In genomic region chr22:37230673-37231405, GRCh38 we compare ENCODE assay signal across 8 cellular contexts. TPM values are rescaled to one million over a fixed set of nuclear protein-coding genes. Genes with fewer than 3 reads are reported as not detected.
DNase-seq lines count a peak whose midpoint lies in the region; ATAC-seq, FAIRE-seq and TF ChIP-seq lines count a peak whose summit lies in the region.

No MANE protein-coding gene starts in this region.

- H3K4me1 ChIP-seq in Peyer's patch, result peaks cover 0 to 64% (median 38%) of the 10 kb centered on the region in 4 donors
- peaks cover 78% of the 10 kb centered on the region for H3K4me1 ChIP-seq in GM12878 (ENCODE audit: control insufficient read depth, insufficient read depth, low read length)

- no TSS peak for BruUV-seq in GM12878 (replicated peaks; lab: Mats Ljungman, UMichigan)

- no peaks in the 10 kb centered on the region for H3K27me3 ChIP-seq in Peyer's patch
- H3K27me3 ChIP-seq in GM12878 (replicated peaks in 1 of 2; ENCODE audit: control insufficient read depth in 2 of 2, insufficient read depth in 2 of 2, low read length in 1 of 2), result no peaks in the 10 kb centered on the region

- 22% methylated on average over 14 of the region's 14 CpGs for WGBS in GM12878 (ENCODE audit: insufficient coverage, insufficient replicate concordance, low lambda C conversion rate, missing lambda C conversion rate)

- TF ChIP-seq EP300 in GM12878 (IDR thresholded peaks at IDR 0.05; ENCODE audit: borderline replicate concordance in 1 of 2, control insufficient read depth in 1 of 2, low read depth in 2 of 2, low read length in 2 of 2), result no peak

- H3K9ac ChIP-seq in GM12878 (ENCODE audit: control insufficient read depth, insufficient read depth, low read length), result peak overlapping the region; percentile 31

- CTCF ChIA-PET in GM12878 (lab: Yijun Ruan, JAX) (interaction anchor here (0.6 to 5.3 kb wide), 10 partner anchors 9 to 82 kb away, joined by 3 to 84 read pairs (median 14); partner anchors contain the start of gene RAC2), WTC11 (lab: Charles Lee) (interaction anchor here (1.3 to 1.7 kb wide), 2 partner anchors 31 to 37 kb away, joined by 3 to 4 read pairs; no protein-coding TSS in a partner anchor)

- H3K4me3 ChIP-seq in Peyer's patch (no peak overlapping the region), GM12878 (peak overlapping the region; percentile 35), coronary artery (no peak overlapping the region)

- intact Hi-C loops in GM12878 (cut with micrococcal nuclease; ENCODE audit: unreplicated experiment), result loop anchor here (1.0 kb wide), 1 partner anchor 12 kb away; no protein-coding TSS in a partner anchor

- peak overlapping the region; percentile 98 for H3K27ac Mint-ChIP-seq in stimulated activated effector memory CD8-positive, alpha-beta T cell treated with anti-CD3 and anti-CD28 coated beads, Interleukin-12 subunit alpha, Interleukin-12 subunit beta, amount 100 ng/mL, for 72 hours
- no peak overlapping the region for H3K27ac Mint-ChIP-seq in WTC11

- peaks cover 3% of the 10 kb centered on the region; the same call in 1 of the 2 replicates for H4K20me1 ChIP-seq in GM12878 (ENCODE audit: control insufficient read depth, insufficient read depth)

- SMC1A ChIA-PET in GM12878 (lab: Charles Lee; ENCODE audit: uncharacterized antibody, unreplicated experiment), result interaction anchor here (0.6 to 6.5 kb wide), 10 partner anchors 8 to 846 kb away, joined by 3 to 109 read pairs (median 6); partner anchors contain the start of gene RAC2

- H3K36me3 ChIP-seq in Peyer's patch, result no peaks in the 10 kb centered on the region
- peaks cover 38 to 59% of the 10 kb centered on the region in 2 experiments for H3K36me3 ChIP-seq in GM12878 (ENCODE audit: control insufficient read depth in 2 of 2, insufficient read depth in 2 of 2, low read length in 1 of 2)

- TF ChIP-seq RAD21 in GM12878 (IDR thresholded peaks at IDR 0.05; ENCODE audit: insufficient read depth, low read depth, low read length), result no peak

- H3K79me2 ChIP-seq in GM12878 (ENCODE audit: control insufficient read depth, insufficient read depth, low read length), result peaks cover 48% of the 10 kb centered on the region

- TF ChIP-seq CTCF in Peyer's patch (IDR thresholded peaks at IDR 0.05), result no peak
- TF ChIP-seq CTCF in GM12878 (IDR thresholded peaks at IDR 0.05 in 2 of 3, conservative IDR thresholded peaks at IDR 0.05 in 1 of 3; ENCODE audit: control insufficient read depth in 2 of 3, extremely low read depth in 1 of 3, insufficient read depth in 1 of 3, low read depth in 3 of 3, low read length in 3 of 3), result no peak
- no peak for TF ChIP-seq CTCF in coronary artery (IDR thresholded peaks at IDR 0.05)
- no peak for TF ChIP-seq CTCF in WTC11 (IDR thresholded peaks at IDR 0.05)

- no peak overlapping the region for H2AFZ ChIP-seq in GM12878 (ENCODE audit: control insufficient read depth, low read depth, low read length)

- peak; percentile 92 for FAIRE-seq in GM12878 (lab: Jason Lieb, UNC)

- H3K4me2 ChIP-seq in GM12878 (ENCODE audit: control insufficient read depth, insufficient read depth), result peak overlapping the region; percentile 79

- H3K9me3 Mint-ChIP-seq in stimulated activated effector memory CD8-positive, alpha-beta T cell treated with anti-CD3 and anti-CD28 coated beads, Interleukin-12 subunit alpha, Interleukin-12 subunit beta, amount 100 ng/mL, for 72 hours, result no peaks in the 10 kb centered on the region
- no peaks in the 10 kb centered on the region for H3K9me3 Mint-ChIP-seq in WTC11

- no peaks in the 10 kb centered on the region for H3K9me3 ChIP-seq in Peyer's patch
- no peaks in the 10 kb centered on the region for H3K9me3 ChIP-seq in GM12878 (replicated peaks; ENCODE audit: control insufficient read depth, insufficient read depth, low read length)

- in situ Hi-C loops in GM12878 (cut with MboI), result no loop called here

- peaks cover 100% of the 10 kb centered on the region for H3K36me3 Mint-ChIP-seq in stimulated activated effector memory CD8-positive, alpha-beta T cell treated with anti-CD3 and anti-CD28 coated beads, Interleukin-12 subunit alpha, Interleukin-12 subunit beta, amount 100 ng/mL, for 72 hours
- H3K36me3 Mint-ChIP-seq in WTC11, result no peaks in the 10 kb centered on the region

- H3K4me3 Mint-ChIP-seq in stimulated activated effector memory CD8-positive, alpha-beta T cell treated with anti-CD3 and anti-CD28 coated beads, Interleukin-12 subunit alpha, Interleukin-12 subunit beta, amount 100 ng/mL, for 72 hours, result peak overlapping the region; percentile 93
- H3K4me3 Mint-ChIP-seq in WTC11, result no peak overlapping the region

- RAD21 ChIA-PET in GM12878 (lab: Charles Lee; ENCODE audit: unreplicated experiment), result interaction anchor here (1.3 to 4.6 kb wide), 10 partner anchors 8 to 67 kb away, joined by 4 to 99 read pairs (median 12); partner anchors contain the start of gene RAC2

- peaks cover 90% of the 10 kb centered on the region for H3K4me1 Mint-ChIP-seq in stimulated activated effector memory CD8-positive, alpha-beta T cell treated with anti-CD3 and anti-CD28 coated beads, Interleukin-12 subunit alpha, Interleukin-12 subunit beta, amount 100 ng/mL, for 72 hours
- H3K4me1 Mint-ChIP-seq in WTC11, result peaks cover 3% of the 10 kb centered on the region; the same call in 1 of the 2 replicates

- POLR2A ChIA-PET in GM12878 (lab: Charles Lee) (interaction anchor here (0.9 to 5.8 kb wide), 9 partner anchors 11 to 85 kb away, joined by 4 to 140 read pairs (median 6); partner anchors contain the start of gene RAC2), WTC11 (lab: Charles Lee) (no interaction called here)

- peak in 2 of 3 donors; percentile 39 to 65 for DNase-seq in Peyer's patch
- peak; percentile 61 for DNase-seq in GM12878 (ENCODE audit: low read depth, low spot score)
- peak; percentile 62 to 87 for DNase-seq in stimulated activated effector memory CD8-positive, alpha-beta T cell treated with anti-CD3 and anti-CD28 coated beads, Interleukin-12 subunit alpha, Interleukin-12 subunit beta, amount 100 ng/mL, for 72 hours (ENCODE audit: low spot score in 2 of 2)
- DNase-seq in coronary artery (ENCODE audit: low spot score), result no peak
- DNase-seq in WTC11 (ENCODE audit: low spot score), result no peak
- no peak for DNase-seq in AG08395 (ENCODE audit: low spot score)

- peak overlapping the region; percentile 85 to 94 (median 88) for H3K27ac ChIP-seq in Peyer's patch
- peak overlapping the region; percentile 100 for H3K27ac ChIP-seq in GM12878 (ENCODE audit: control insufficient read depth, insufficient read depth)
- no peak overlapping the region for H3K27ac ChIP-seq in coronary artery

- no peaks in the 10 kb centered on the region for H3K27me3 Mint-ChIP-seq in WTC11 (ENCODE audit: low read depth)

- no peak for TF ChIP-seq POLR2A in Peyer's patch (IDR thresholded peaks at IDR 0.05)
- 0 out of 2 replicates have a peak, but pooled peaks have one; percentile 41 for TF ChIP-seq POLR2A in GM12878 (IDR thresholded peaks at IDR 0.05; ENCODE audit: low read depth, low read length)

- peak; percentile 42 for ATAC-seq in GM21381 (IDR thresholded peaks at IDR 0.05; ENCODE audit: unreplicated experiment)
- ATAC-seq in GM12878, result peak; percentile 71
- peak; percentile 68 for ATAC-seq in stimulated activated effector memory CD8-positive, alpha-beta T cell treated with anti-CD3 and anti-CD28 coated beads, Interleukin-12 subunit alpha, Interleukin-12 subunit beta, amount 100 ng/mL, for 72 hours
- no peak for ATAC-seq in HG03039 (IDR thresholded peaks at IDR 0.05; ENCODE audit: unreplicated experiment)
- no peak for ATAC-seq in WTC11

RNA-seq across cellular contexts. Expression of gene RAC2, which starts 13.2 kb away (rescaled TPM):
- total RNA-seq in Peyer's patch (100 to 1,000 TPM in 1 of 4 donors, 10 to 100 TPM in 3; 10.0 to 124 (median 20.6) TPM), GM12878 (2014; rRNA removed) (251 and 282 TPM in 2 replicates), GM12878 (2014; rRNA removed; fragmentation: Illumina TruSeq; extraction: Trizol) (135 and 149 TPM in 2 replicates), GM12878 (2021) (382 and 386 TPM in 2 replicates), WTC11 (2021) (3.6 to 4.9 TPM (median 4.9 TPM) in 3 replicates)
- 143 and 150 TPM in 2 replicates for total RNA-seq in GM12878 (2013; cell fraction: nucleolus; rRNA removed)
- 314 TPM for polyA plus RNA-seq in GM12878 (2011; ENCODE audit: low read depth)
- polyA plus RNA-seq in GM12878 (2011; rRNA removed) (84.4 and 296 TPM in 2 replicates), GM12878 (2014; fragmentation: Illumina TruSeq; extraction: Trizol) (166 and 339 TPM in 2 replicates), GM12878 (2014; fragmentation: Nextera tagmentation; extraction: Ambion mirVana) (100 to 1,000 TPM; 102 to 108 TPM), GM12878 (2014; rRNA removed) (313 and 369 TPM in 2 replicates), GM12878 (2016; fragmentation: Nextera tagmentation; extraction: Ambion mirVana) (100 to 1,000 TPM; 320 to 330 TPM)
- polyA plus RNA-seq in GM12878 (2011; cell fraction: cytosol; rRNA removed), result 317 and 416 TPM in 2 replicates
- 561 and 566 TPM in 2 replicates for polyA plus RNA-seq in GM12878 (2011; cell fraction: nucleus; rRNA removed)
- 512 and 607 TPM in 2 replicates for polyA plus RNA-seq in GM12878 (2012)
- polyA minus RNA-seq in GM12878 (2011; rRNA and poly(A)+ RNA removed), result 200 and 233 TPM in 2 replicates
- 155 and 158 TPM in 2 replicates for polyA minus RNA-seq in GM12878 (2011; cell fraction: cytosol; rRNA and poly(A)+ RNA removed)
- polyA minus RNA-seq in GM12878 (2011; cell fraction: nucleus; rRNA and poly(A)+ RNA removed), result 185 and 303 TPM in 2 replicates

RNA-seq across cellular contexts. Expression of gene SSTR3, which starts 18.6 kb away (rescaled TPM):
- not detected for total RNA-seq in Peyer's patch
- total RNA-seq in GM12878 (2013; cell fraction: nucleolus; rRNA removed), result 12.3 and 12.5 TPM in 2 replicates
- total RNA-seq in GM12878 (2014; rRNA removed), result 3.6 and 4.5 TPM in 2 replicates
- 2.5 and 2.8 TPM in 2 replicates for total RNA-seq in GM12878 (2014; rRNA removed; fragmentation: Illumina TruSeq; extraction: Trizol)
- total RNA-seq in GM12878 (2021), result 4.5 TPM in 2 replicates
- polyA plus RNA-seq in GM12878 (2011; ENCODE audit: low read depth), result 2.6 TPM
- 3.6 and 4.3 TPM in 2 replicates for polyA plus RNA-seq in GM12878 (2011; rRNA removed)
- polyA plus RNA-seq in GM12878 (2011; cell fraction: cytosol; rRNA removed), result 4.7 and 5.3 TPM in 2 replicates
- polyA plus RNA-seq in GM12878 (2011; cell fraction: nucleus; rRNA removed), result 10.9 and 11.1 TPM in 2 replicates
- polyA plus RNA-seq in GM12878 (2012), result 5.5 and 6.9 TPM in 2 replicates
- polyA plus RNA-seq in GM12878 (2014; fragmentation: Illumina TruSeq; extraction: Trizol), result 1.6 and 2.3 TPM in 2 replicates
- under 1 TPM; 0.03 to 0.46 TPM for polyA plus RNA-seq in GM12878 (2014; fragmentation: Nextera tagmentation; extraction: Ambion mirVana)
- polyA plus RNA-seq in GM12878 (2014; rRNA removed), result 4.0 and 4.3 TPM in 2 replicates
- 1 to 10 TPM in 1 of 2 experiments, under 1 TPM in 1; 0.74 to 1.2 TPM for polyA plus RNA-seq in GM12878 (2016; fragmentation: Nextera tagmentation; extraction: Ambion mirVana)
- 6.1 and 11.3 TPM in 2 replicates for polyA minus RNA-seq in GM12878 (2011; rRNA and poly(A)+ RNA removed)
- 2.7 and 3.5 TPM in 2 replicates for polyA minus RNA-seq in GM12878 (2011; cell fraction: cytosol; rRNA and poly(A)+ RNA removed)
- polyA minus RNA-seq in GM12878 (2011; cell fraction: nucleus; rRNA and poly(A)+ RNA removed), result 3.1 and 4.2 TPM in 2 replicates
- total RNA-seq in WTC11 (2021), result 0.21 to 0.25 TPM (median 0.22 TPM) in 3 replicates

RNA-seq across cellular contexts. Expression of gene C1QTNF6, which starts 42.8 kb away (rescaled TPM):
- 1 to 10 TPM; 3.9 to 9.4 (median 5.9) TPM for total RNA-seq in Peyer's patch
- total RNA-seq in GM12878 (2013; cell fraction: nucleolus; rRNA removed), result 23.7 and 26.2 TPM in 2 replicates
- total RNA-seq in GM12878 (2014; rRNA removed), result 1.1 and 1.3 TPM in 2 replicates
- total RNA-seq in GM12878 (2014; rRNA removed; fragmentation: Illumina TruSeq; extraction: Trizol), result 1.6 and 1.7 TPM in 2 replicates
- 2.1 and 2.4 TPM in 2 replicates for total RNA-seq in GM12878 (2021)
- polyA plus RNA-seq in GM12878 (2011; ENCODE audit: low read depth), result 2.3 TPM
- polyA plus RNA-seq in GM12878 (2011; rRNA removed), result 3.9 and 4.1 TPM in 2 replicates
- 4.7 and 5.2 TPM in 2 replicates for polyA plus RNA-seq in GM12878 (2011; cell fraction: cytosol; rRNA removed)
- polyA plus RNA-seq in GM12878 (2011; cell fraction: nucleus; rRNA removed), result 23.6 and 35.1 TPM in 2 replicates
- polyA plus RNA-seq in GM12878 (2012), result 3.4 and 3.7 TPM in 2 replicates
- 1.1 and 1.5 TPM in 2 replicates for polyA plus RNA-seq in GM12878 (2014; fragmentation: Illumina TruSeq; extraction: Trizol)
- under 1 TPM; 0.16 to 0.18 TPM for polyA plus RNA-seq in GM12878 (2014; fragmentation: Nextera tagmentation; extraction: Ambion mirVana)
- polyA plus RNA-seq in GM12878 (2014; rRNA removed), result 2.5 and 2.7 TPM in 2 replicates
- polyA plus RNA-seq in GM12878 (2016; fragmentation: Nextera tagmentation; extraction: Ambion mirVana), result 1 to 10 TPM in 1 of 2 experiments, under 1 TPM in 1; 0.99 to 1.1 TPM
- polyA minus RNA-seq in GM12878 (2011; rRNA and poly(A)+ RNA removed), result 5.9 and 8.9 TPM in 2 replicates
- polyA minus RNA-seq in GM12878 (2011; cell fraction: cytosol; rRNA and poly(A)+ RNA removed), result 2.8 and 4.1 TPM in 2 replicates
- polyA minus RNA-seq in GM12878 (2011; cell fraction: nucleus; rRNA and poly(A)+ RNA removed), result 14.0 and 16.0 TPM in 2 replicates
- 5.7 to 6.4 TPM (median 5.9 TPM) in 3 replicates for total RNA-seq in WTC11 (2021)

RNA-seq across cellular contexts. Expression of gene CYTH4, which starts 51.5 kb away (rescaled TPM):
- 10 to 100 TPM; 13.5 to 75.9 (median 22.5) TPM for total RNA-seq in Peyer's patch
- 94.2 and 114 TPM in 2 replicates for total RNA-seq in GM12878 (2013; cell fraction: nucleolus; rRNA removed)
- total RNA-seq in GM12878 (2014; rRNA removed), result 23.2 TPM in 2 replicates
- 17.2 and 18.3 TPM in 2 replicates for total RNA-seq in GM12878 (2014; rRNA removed; fragmentation: Illumina TruSeq; extraction: Trizol)
- 25.8 and 26.0 TPM in 2 replicates for total RNA-seq in GM12878 (2021)
- polyA plus RNA-seq in GM12878 (2011; ENCODE audit: low read depth), result 7.0 TPM
- 19.4 and 24.1 TPM in 2 replicates for polyA plus RNA-seq in GM12878 (2011; rRNA removed)
- polyA plus RNA-seq in GM12878 (2011; cell fraction: cytosol; rRNA removed), result 22.7 and 30.1 TPM in 2 replicates
- 148 and 167 TPM in 2 replicates for polyA plus RNA-seq in GM12878 (2011; cell fraction: nucleus; rRNA removed)
- 15.7 and 21.2 TPM in 2 replicates for polyA plus RNA-seq in GM12878 (2012)
- polyA plus RNA-seq in GM12878 (2014; fragmentation: Illumina TruSeq; extraction: Trizol), result 9.1 and 16.6 TPM in 2 replicates
- polyA plus RNA-seq in GM12878 (2014; fragmentation: Nextera tagmentation; extraction: Ambion mirVana), result 1 to 10 TPM; 1.5 to 1.8 TPM
- 23.6 and 27.3 TPM in 2 replicates for polyA plus RNA-seq in GM12878 (2014; rRNA removed)
- polyA plus RNA-seq in GM12878 (2016; fragmentation: Nextera tagmentation; extraction: Ambion mirVana), result 10 to 100 TPM; 12.4 TPM
- polyA minus RNA-seq in GM12878 (2011; rRNA and poly(A)+ RNA removed), result 14.9 and 23.6 TPM in 2 replicates
- polyA minus RNA-seq in GM12878 (2011; cell fraction: cytosol; rRNA and poly(A)+ RNA removed), result 5.5 and 6.7 TPM in 2 replicates
- 23.1 and 31.4 TPM in 2 replicates for polyA minus RNA-seq in GM12878 (2011; cell fraction: nucleus; rRNA and poly(A)+ RNA removed)
- total RNA-seq in WTC11 (2021), result 0.11 to 0.16 TPM (median 0.15 TPM) in 3 replicates

Comparison
In these comparisons a context has a peak if more than half of its experiments do, and no peak if none do; other contexts are left out.
1. ATAC-seq: peak in GM21381 (single experiment), GM12878 (single experiment) and stimulated activated effector memory CD8-positive, alpha-beta T cell treated with anti-CD3 and anti-CD28 coated beads, Interleukin-12 subunit alpha, Interleukin-12 subunit beta, amount 100 ng/mL, for 72 hours (single experiment); none in HG03039 (single experiment) and WTC11 (single experiment).
2. DNase-seq: peak in Peyer's patch (2 of 3), GM12878 (single experiment) and stimulated activated effector memory CD8-positive, alpha-beta T cell treated with anti-CD3 and anti-CD28 coated beads, Interleukin-12 subunit alpha, Interleukin-12 subunit beta, amount 100 ng/mL, for 72 hours (2 of 2); none in coronary artery (single experiment), WTC11 (single experiment) and AG08395 (single experiment).
3. H3K27ac ChIP-seq: peak in Peyer's patch (4 of 4) and GM12878 (single experiment); none in coronary artery (0 of 2).